In the genomic region with DNA sequence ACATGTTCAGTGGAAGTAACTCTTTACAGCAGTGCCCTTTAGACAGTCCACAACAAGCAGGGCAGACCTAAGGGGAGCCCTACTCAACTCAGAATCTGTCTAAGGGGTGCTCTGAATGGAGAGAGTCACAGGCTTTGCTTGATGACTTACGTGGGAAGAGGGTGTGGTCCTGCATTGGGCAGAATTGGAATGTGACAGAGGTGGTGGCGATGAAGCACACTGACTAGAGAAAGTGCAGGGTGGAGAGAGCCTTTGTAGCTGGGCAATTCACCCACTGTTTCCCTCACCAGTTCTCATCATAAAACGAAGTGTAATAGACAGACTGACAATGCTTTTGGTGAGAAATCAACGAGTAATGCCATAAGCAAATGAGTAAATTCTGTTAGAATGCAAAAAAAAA, we compare ENCODE assay signal across 19 cellular contexts. TPM values are rescaled to one million over a fixed set of nuclear protein-coding genes. Genes with fewer than 3 reads are reported as not detected.
A peak's percentile ranks its signal among the peaks of the same experiment; 100 is the strongest.
DNase-seq lines count a peak whose midpoint lies in the region; ATAC-seq and TF ChIP-seq lines count a peak whose summit lies in the region.
"Had no signal": no experiment of that assay in that cellular context is flagged by ENCODE, and none has a peak within 500 bp of the region (broad histone marks: within the 10 kb centered on the region; RNA-seq: fewer than 3 reads in every experiment).

No MANE protein-coding gene starts in this region.

- H4K20me1 ChIP-seq in IMR-90 (ENCODE audit: insufficient read depth, low read length): peaks cover 27% of the 10 kb centered on the region; the same call in 1 of the 2 replicates
- peaks cover 12% of the 10 kb centered on the region for H4K20me1 ChIP-seq in osteoblast (ENCODE audit: insufficient read depth, low read length)
- no peaks in the 10 kb centered on the region; the same call in 1 of the 2 replicates for H4K20me1 ChIP-seq in Karpas-422 (ENCODE audit: insufficient read depth, low read depth, low read length)

- H2BK15ac ChIP-seq in IMR-90 (ENCODE audit: low read depth, low read length): no peak overlapping the region

- H3K9me3 ChIP-seq in IMR-90 (ENCODE audit: control insufficient read depth, insufficient read depth, low read length) (no peaks in the 10 kb centered on the region), osteoblast (ENCODE audit: low read depth, low read length) (no peaks in the 10 kb centered on the region), Karpas-422 (ENCODE audit: low read length) (no peaks in the 10 kb centered on the region)
- H3K9me3 ChIP-seq: HAP-1, SJCRH30 had no signal

- H3K9ac ChIP-seq in IMR-90 (ENCODE audit: low read depth, low read length) (no peak overlapping the region), Karpas-422 (ENCODE audit: low read length) (no peak overlapping the region)

- no peak overlapping the region for H2BK5ac ChIP-seq in IMR-90 (ENCODE audit: low read depth, low read length, poor library complexity, severe bottlenecking)

- H3K9me2 ChIP-seq in Karpas-422 (replicated peaks; ENCODE audit: insufficient read depth, low read length): no peaks in the 10 kb centered on the region

- peaks cover 49% of the 10 kb centered on the region for H3K36me3 Mint-ChIP-seq in brain

- peak overlapping the region; percentile 28; the same call in 1 of the 2 replicates for H3K23ac ChIP-seq in IMR-90 (ENCODE audit: low read depth, low read length)

- no peak overlapping the region for H3K14ac ChIP-seq in IMR-90 (replicated peaks; ENCODE audit: low read depth, low read length)

- peaks cover 31% of the 10 kb centered on the region for H3K9me1 ChIP-seq in IMR-90 (ENCODE audit: insufficient read depth, low read length)

- H3K79me1 ChIP-seq in IMR-90 (ENCODE audit: low read depth in 1 of 2, low read length in 2 of 2): peaks cover 0 to 51% of the 10 kb centered on the region in 2 experiments; a peak in 2 of 4 replicates

- no peak overlapping the region for H4K91ac ChIP-seq in IMR-90 (ENCODE audit: insufficient read depth, low read depth, low read length)

- H3K4ac ChIP-seq in IMR-90 (ENCODE audit: low read depth, low read length): no peak overlapping the region

- H3K4me1 ChIP-seq in IMR-90 (ENCODE audit: control insufficient read depth, insufficient read depth, low read length): peaks cover 14% of the 10 kb centered on the region
- peaks cover 33% of the 10 kb centered on the region for H3K4me1 ChIP-seq in osteoblast (ENCODE audit: insufficient read depth, low read length)
- H3K4me1 ChIP-seq in Karpas-422 (ENCODE audit: low read length): peaks cover 46% of the 10 kb centered on the region

- H3K36me3 ChIP-seq in IMR-90 (ENCODE audit: control insufficient read depth, insufficient read depth, low read length): peaks cover 30% of the 10 kb centered on the region
- H3K36me3 ChIP-seq in osteoblast (ENCODE audit: insufficient read depth, low read length): peaks cover 24% of the 10 kb centered on the region
- no peaks in the 10 kb centered on the region for H3K36me3 ChIP-seq in Karpas-422 (ENCODE audit: insufficient read depth, low read length)

- H2AK5ac ChIP-seq in IMR-90 (ENCODE audit: low read depth, low read length): peak overlapping the region; percentile 13; the same call in 1 of the 2 replicates

- H3K79me2 ChIP-seq in osteoblast (ENCODE audit: insufficient read depth, low read length) (no peaks in the 10 kb centered on the region), Karpas-422 (ENCODE audit: low read length) (no peaks in the 10 kb centered on the region)

- H3K27ac ChIP-seq in IMR-90 (ENCODE audit: insufficient read depth, low read length): no peak overlapping the region
- peak overlapping the region; percentile 8 for H3K27ac ChIP-seq in osteoblast (ENCODE audit: low read depth, low read length)
- no peak overlapping the region for H3K27ac ChIP-seq in RWPE1
- no peak overlapping the region for H3K27ac ChIP-seq in Karpas-422 (ENCODE audit: low read length)
- H3K27ac ChIP-seq: SJCRH30 had no signal

- H3K27ac Mint-ChIP-seq in brain: peak overlapping the region in 3 of 5 experiments; percentile 6 to 53 (median 18)

- DNase-seq in EH (ENCODE audit: low read depth) (peak; percentile 23), IMR-90 (peak; percentile 4), osteoblast (ENCODE audit: insufficient read length, low spot score, missing footprints) (no peak), RWPE1 (ENCODE audit: low spot score) (no peak), NCI-H524 treated with DMSO at 0.1 percent for 48 hours (lab: John Stamatoyannopoulos, UW) (no peak), left lobe of liver (ENCODE audit: low spot score) (no peak), Karpas-422 (no peak)
- DNase-seq: C1 segment of cervical spinal cord; CD8-positive, alpha-beta memory T cell; DMS79 treated with DMSO at 0.1 percent for 48 hours; GDM1; NCI-H1105 treated with DMSO at 0.1 percent for 48 hours; NCI-H1694 treated with DMSO at 0.1 percent for 48 hours; NCI-H2227 treated with DMSO at 0.1 percent for 48 hours; NCI-H524; SJCRH30 had no signal

- dilution Hi-C loops in IMR-90 (cut with HindIII; ENCODE audit: low sequenced_read_pairs, unreplicated experiment): no loop called here

- H3K4me3 ChIP-seq in IMR-90 (ENCODE audit: insufficient read depth, low read depth, low read length): no peak overlapping the region
- no peak overlapping the region for H3K4me3 ChIP-seq in osteoblast (ENCODE audit: insufficient read depth, low read length)
- H3K4me3 ChIP-seq in Karpas-422 (ENCODE audit: low read length): no peak overlapping the region
- H3K4me3 ChIP-seq: HAP-1, K562, SJCRH30 had no signal

- no peak overlapping the region for H2BK120ac ChIP-seq in IMR-90 (ENCODE audit: low read depth, low read length)

- TF ChIP-seq RAD21 in IMR-90 (IDR thresholded peaks at IDR 0.05; ENCODE audit: low read length): no peak

- H3K18ac ChIP-seq in IMR-90 (ENCODE audit: low read depth, low read length): no peak overlapping the region

- H2AFZ ChIP-seq in IMR-90 (replicated peaks; ENCODE audit: low read length, poor library complexity): no peak overlapping the region
- H2AFZ ChIP-seq in osteoblast (ENCODE audit: low read length): no peak overlapping the region
- H2AFZ ChIP-seq in Karpas-422 (ENCODE audit: low read length): no peak overlapping the region

- TF ChIP-seq POLR2A in IMR-90 (IDR thresholded peaks at IDR 0.05; ENCODE audit: low read depth, low read length): no peak

- CTCF ChIA-PET in IMR-90 (lab: Yijun Ruan, JAX): no interaction called here
- CTCF ChIA-PET in RWPE1 (lab: Yijun Ruan, JAX): interaction anchor here (1.5 kb wide), 1 partner anchor 136 kb away, joined by 3 read pairs; no protein-coding TSS in a partner anchor

- no peak overlapping the region for H3K4me3 Mint-ChIP-seq in brain

- TF ChIP-seq CTCF in IMR-90 (conservative IDR thresholded peaks at IDR 0.05; ENCODE audit: low read depth, low read length) (no peak), brain (conservative IDR thresholded peaks at IDR 0.05) (no peak), osteoblast (IDR thresholded peaks at IDR 0.05; ENCODE audit: extremely low read depth, low read depth, low read length) (no peak), RWPE1 (conservative IDR thresholded peaks at IDR 0.05; ENCODE audit: low read depth) (no peak)

- H3K27me3 Mint-ChIP-seq in brain: no peaks in the 10 kb centered on the region

- no peak overlapping the region for H3K56ac ChIP-seq in IMR-90 (ENCODE audit: extremely low read depth, insufficient read depth, low read length)

- no peaks in the 10 kb centered on the region for H3K9me3 Mint-ChIP-seq in brain
- H3K9me3 Mint-ChIP-seq: CD8-positive, alpha-beta memory T cell had no signal

- H3K4me2 ChIP-seq in IMR-90 (ENCODE audit: low read depth, low read length) (no peak overlapping the region), osteoblast (ENCODE audit: insufficient read depth, low read length) (no peak overlapping the region), Karpas-422 (ENCODE audit: low read depth, low read length, poor library complexity, severe bottlenecking) (no peak overlapping the region)

- peaks cover 26% of the 10 kb centered on the region for H3K4me1 Mint-ChIP-seq in brain

- no peak overlapping the region for H4K5ac ChIP-seq in IMR-90 (ENCODE audit: low read depth, low read length)

- BruUV-seq in IMR-90 (replicated peaks; lab: Mats Ljungman, UMichigan): no TSS peak

- in situ Hi-C loops in IMR-90 (cut with MboI; ENCODE audit: low sequenced_read_pairs): loop anchor here (10.0 kb wide), 1 partner anchor 411 kb away; a partner anchor contains a TSS

- ATAC-seq in IMR-90 (ENCODE audit: low read depth) (no peak), left lobe of liver (no peak)
- ATAC-seq: K562 had no signal

- WGBS in IMR-90 (ENCODE audit: extremely low coverage in 2 of 2, insufficient read length in 1 of 2), 2 experiments: no CpG with 5 or more reads among the region's 4 CpGs

- peak overlapping the region; percentile 3 for H2AK9ac ChIP-seq in IMR-90 (replicated peaks; ENCODE audit: low read depth, low read length, poor library complexity)

- no peak overlapping the region for H2BK20ac ChIP-seq in IMR-90 (ENCODE audit: low read depth, low read length)

- POLR2A ChIA-PET in IMR-90 (lab: Charles Lee; ENCODE audit: unreplicated experiment): interaction anchor here (0.5 kb wide), 1 partner anchor 11 kb away, joined by 3 read pairs; no protein-coding TSS in a partner anchor
- POLR2A ChIA-PET in RWPE1 (lab: Yijun Ruan, JAX; ENCODE audit: low non-redundant PET): interaction anchor here (0.6 kb wide), 1 partner anchor 14 kb away, joined by 3 read pairs; no protein-coding TSS in a partner anchor

- no peaks in the 10 kb centered on the region for H3K27me3 ChIP-seq in IMR-90 (ENCODE audit: control insufficient read depth, insufficient read depth, low read length)
- no peaks in the 10 kb centered on the region for H3K27me3 ChIP-seq in osteoblast (ENCODE audit: insufficient read depth, low read length)
- H3K27me3 ChIP-seq in Karpas-422 (ENCODE audit: low read length): no peaks in the 10 kb centered on the region
- H3K27me3 ChIP-seq: SJCRH30 had no signal

- no peak overlapping the region for H4K8ac ChIP-seq in IMR-90 (ENCODE audit: low read depth in 2 of 2, low read length in 2 of 2)

- intact Hi-C loops in IMR-90 (cut with micrococcal nuclease): no loop called here

RNA-seq across cellular contexts. Expression of a gene that starts 11.2 kb away (rescaled TPM):
- total RNA-seq in IMR-90 (2012; rRNA removed) (1.1 and 1.3 TPM in 2 replicates), osteoblast (7.7 and 8.0 TPM in 2 replicates), left lobe of liver (14.4 TPM)
- polyA plus RNA-seq in IMR-90 (2012; rRNA removed) (6.8 and 7.4 TPM in 2 replicates), brain (ENCODE audit: insufficient read depth, low read depth, low replicate concordance) (169 TPM)
- 4.7 and 5.8 TPM in 2 replicates for polyA plus RNA-seq in IMR-90 (2012; cell fraction: cytosol; rRNA removed)
- 19.6 and 42.6 TPM in 2 replicates for polyA plus RNA-seq in IMR-90 (2012; cell fraction: nucleus; rRNA removed; ENCODE audit: low replicate concordance)
- total RNA-seq in Karpas-422 (2014; rRNA removed; shearing (Covaris generic); ENCODE audit: low replicate concordance): 4.6 and 8.1 TPM in 2 replicates

RNA-seq across cellular contexts. Expression of a gene that starts 38.5 kb away (rescaled TPM):
- 11.1 and 16.1 TPM in 2 replicates for total RNA-seq in IMR-90 (2012; rRNA removed)
- polyA plus RNA-seq in IMR-90 (2012; rRNA removed): 31.1 and 32.4 TPM in 2 replicates
- 18.5 and 21.3 TPM in 2 replicates for polyA plus RNA-seq in IMR-90 (2012; cell fraction: cytosol; rRNA removed)
- polyA plus RNA-seq in IMR-90 (2012; cell fraction: nucleus; rRNA removed; ENCODE audit: low replicate concordance): 9.5 and 16.5 TPM in 2 replicates
- 59.7 TPM for polyA plus RNA-seq in brain (ENCODE audit: insufficient read depth, low read depth, low replicate concordance)
- total RNA-seq in osteoblast: 8.3 and 9.0 TPM in 2 replicates
- 3.8 TPM for total RNA-seq in left lobe of liver
- 13.0 and 18.4 TPM in 2 replicates for total RNA-seq in Karpas-422 (2014; rRNA removed; shearing (Covaris generic); ENCODE audit: low replicate concordance)

Comparison
In these comparisons a context has a peak if more than half of its experiments do, and no peak if none do; other contexts are left out.
1. DNase-seq: peak in EH (single experiment) and IMR-90 (single experiment); none in osteoblast (single experiment), RWPE1 (single experiment), NCI-H524 treated with DMSO at 0.1 percent for 48 hours (single experiment), left lobe of liver (single experiment) and Karpas-422 (single experiment).